ENCODE assay signal across 11 cellular contexts in genomic region chr9:33288828-33289483, GRCh38. TPM values are rescaled to one million over a fixed set of nuclear protein-coding genes. Genes with fewer than 3 reads are reported as not detected.
A peak's percentile ranks its signal among the peaks of the same experiment; 100 is the strongest.
DNase-seq lines count a peak whose midpoint lies in the region; ATAC-seq and TF ChIP-seq lines count a peak whose summit lies in the region.
"Had no signal": no experiment of that assay in that cellular context is flagged by ENCODE, and none has a peak within 500 bp of the region (broad histone marks: within the 10 kb centered on the region; RNA-seq: fewer than 3 reads in every experiment).

No MANE protein-coding gene starts in this region.

- H3K27me3 ChIP-seq in muscle layer of colon (ENCODE audit: control insufficient read depth in 1 of 2, insufficient read depth in 2 of 2, low read length in 2 of 2) (no peaks in the 10 kb centered on the region), upper lobe of right lung (no peaks in the 10 kb centered on the region)

- intact Hi-C loops in MCF 10A (cut with micrococcal nuclease): loop anchor here (10.0 kb wide), 1 partner anchor 66 kb away; no protein-coding TSS in a partner anchor
- intact Hi-C loops in upper lobe of right lung (cut with DNase I): no loop called here

- H3K36me3 Mint-ChIP-seq in activated T-cell treated with anti-CD3 and anti-CD28 coated beads, Interleukin-2, amount 50 U/mL, for 24 hours (ENCODE audit: low read depth): peaks cover 50% of the 10 kb centered on the region
- H3K36me3 Mint-ChIP-seq in activated T-cell treated with anti-CD3 and anti-CD28 coated beads, Interleukin-2, amount 50 U/mL, for 4 hours (ENCODE audit: insufficient read depth): peaks cover 17% of the 10 kb centered on the region
- H3K36me3 Mint-ChIP-seq in MCF 10A (ENCODE audit: insufficient read depth, unreplicated experiment): peaks cover 31% of the 10 kb centered on the region

- H3K27ac ChIP-seq in muscle layer of colon (ENCODE audit: low read depth, low read length) (peak overlapping the region; percentile 87), upper lobe of right lung (peak overlapping the region; percentile 99)

- H3K27ac Mint-ChIP-seq in activated T-cell treated with anti-CD3 and anti-CD28 coated beads, Interleukin-2, amount 50 U/mL, for 24 hours: peak overlapping the region; percentile 100
- H3K27ac Mint-ChIP-seq in MCF 10A (ENCODE audit: low read depth, unreplicated experiment): peak overlapping the region; percentile 100

- H3K4me3 Mint-ChIP-seq in activated T-cell treated with anti-CD3 and anti-CD28 coated beads, Interleukin-2, amount 50 U/mL, for 24 hours: peak overlapping the region; percentile 92
- no peak overlapping the region for H3K4me3 Mint-ChIP-seq in activated T-cell treated with anti-CD3 and anti-CD28 coated beads, Interleukin-2, amount 50 U/mL, for 4 hours
- no peak overlapping the region for H3K4me3 Mint-ChIP-seq in MCF 10A (ENCODE audit: unreplicated experiment)

- H3K4me1 ChIP-seq in muscle layer of colon (ENCODE audit: insufficient read depth, low read length): peaks cover 28% of the 10 kb centered on the region
- H3K4me1 ChIP-seq in upper lobe of right lung: peaks cover 44% of the 10 kb centered on the region

- no peaks in the 10 kb centered on the region for H3K9me3 Mint-ChIP-seq in activated T-cell treated with anti-CD3 and anti-CD28 coated beads, Interleukin-2, amount 50 U/mL, for 24 hours
- no peaks in the 10 kb centered on the region for H3K9me3 Mint-ChIP-seq in activated T-cell treated with anti-CD3 and anti-CD28 coated beads, Interleukin-2, amount 50 U/mL, for 4 hours
- no peaks in the 10 kb centered on the region for H3K9me3 Mint-ChIP-seq in MCF 10A (ENCODE audit: unreplicated experiment)

- no peaks in the 10 kb centered on the region for H3K9me3 ChIP-seq in muscle layer of colon (ENCODE audit: low read length)
- H3K9me3 ChIP-seq in upper lobe of right lung: no peaks in the 10 kb centered on the region

- CTCF ChIA-PET in MCF 10A (lab: Yijun Ruan, JAX): interaction anchor here (0.6 to 2.6 kb wide), 5 partner anchors 8 to 127 kb away, joined by 3 to 13 read pairs (median 9); no protein-coding TSS in a partner anchor

- H3K36me3 ChIP-seq in muscle layer of colon (ENCODE audit: insufficient read depth, low read length) (peaks cover 10% of the 10 kb centered on the region), upper lobe of right lung (peaks cover 13% of the 10 kb centered on the region)

- TF ChIP-seq CTCF in MCF 10A (IDR thresholded peaks at IDR 0.05; ENCODE audit: unreplicated experiment) (no peak), upper lobe of right lung (IDR thresholded peaks at IDR 0.05) (no peak)

- POLR2A ChIA-PET in MCF 10A (lab: Yijun Ruan, JAX): interaction anchor here (0.7 to 2.9 kb wide), 8 partner anchors 25 to 265 kb away, joined by 3 to 63 read pairs (median 13); partner anchors contain the start of genes BAG1, CHMP5, DNAJA1 and SMU1

- no TSS peak for BruUV-seq in MCF 10A (replicated peaks; lab: Mats Ljungman, UMichigan)

- H3K4me3 ChIP-seq in muscle layer of colon (ENCODE audit: low read depth in 1 of 2, low read length in 2 of 2) (peak overlapping the region in 1 of 2 donors; percentile 92), upper lobe of right lung (no peak overlapping the region)

- no peak for DNase-seq in activated T-cell treated with anti-CD3 and anti-CD28 coated beads, Interleukin-2, amount 50 U/mL, for 24 hours
- DNase-seq in activated T-cell treated with anti-CD3 and anti-CD28 coated beads, Interleukin-2, amount 50 U/mL, for 4 hours: no peak
- DNase-seq in MCF 10A (ENCODE audit: unreplicated experiment): no peak
- DNase-seq in upper lobe of right lung: no peak
- no peak for DNase-seq in midbrain (lab: John Stamatoyannopoulos, UW)
- no peak for DNase-seq in NCI-H774 (lab: John Stamatoyannopoulos, UW)
- DNase-seq: NCI-H1105 had no signal

- H3K4me1 Mint-ChIP-seq in activated T-cell treated with anti-CD3 and anti-CD28 coated beads, Interleukin-2, amount 50 U/mL, for 24 hours (ENCODE audit: low read depth): peaks cover 51% of the 10 kb centered on the region
- peaks cover 45% of the 10 kb centered on the region for H3K4me1 Mint-ChIP-seq in activated T-cell treated with anti-CD3 and anti-CD28 coated beads, Interleukin-2, amount 50 U/mL, for 4 hours (ENCODE audit: low read depth)
- peaks cover 19% of the 10 kb centered on the region for H3K4me1 Mint-ChIP-seq in MCF 10A (ENCODE audit: insufficient read depth, unreplicated experiment)

- H3K27me3 Mint-ChIP-seq in activated T-cell treated with anti-CD3 and anti-CD28 coated beads, Interleukin-2, amount 50 U/mL, for 24 hours: no peaks in the 10 kb centered on the region
- no peaks in the 10 kb centered on the region for H3K27me3 Mint-ChIP-seq in activated T-cell treated with anti-CD3 and anti-CD28 coated beads, Interleukin-2, amount 50 U/mL, for 4 hours (ENCODE audit: low read depth)
- no peaks in the 10 kb centered on the region for H3K27me3 Mint-ChIP-seq in MCF 10A (ENCODE audit: insufficient read depth, unreplicated experiment)

- H3K9ac ChIP-seq in muscle layer of colon (ENCODE audit: low read length): peak overlapping the region; percentile 92

- ATAC-seq in activated T-cell treated with anti-CD3 and anti-CD28 coated beads, Interleukin-2, amount 50 U/mL, for 4 hours: no peak
- ATAC-seq in upper lobe of right lung (no peak), GM19397 (IDR thresholded peaks at IDR 0.05; ENCODE audit: unreplicated experiment) (no peak)

RNA-seq across cellular contexts. Expression of gene NFX1, which starts 1.4 kb away (rescaled TPM):
- 10 to 100 TPM; 35.2 to 42.6 (median 36.0) TPM for total RNA-seq in activated T-cell treated with anti-CD3 and anti-CD28 coated beads, Interleukin-2, amount 50 U/mL, for 4 hours
- total RNA-seq in MCF 10A (2022): 66.7 and 78.5 TPM in 2 replicates
- 45.0 TPM for total RNA-seq in upper lobe of right lung

RNA-seq across cellular contexts. Expression of gene CHMP5, which starts 24.1 kb away (rescaled TPM):
- 10 to 100 TPM; 45.0 to 59.5 (median 46.8) TPM for total RNA-seq in activated T-cell treated with anti-CD3 and anti-CD28 coated beads, Interleukin-2, amount 50 U/mL, for 4 hours
- total RNA-seq in MCF 10A (2022) (67.6 and 85.1 TPM in 2 replicates), upper lobe of right lung (77.8 TPM)

RNA-seq across cellular contexts. Expression of gene BAG1, which starts 24.4 kb away (rescaled TPM):
- 100 to 1,000 TPM; 115 to 133 (median 117) TPM for total RNA-seq in activated T-cell treated with anti-CD3 and anti-CD28 coated beads, Interleukin-2, amount 50 U/mL, for 4 hours
- total RNA-seq in MCF 10A (2022): 75.7 and 91.8 TPM in 2 replicates
- total RNA-seq in upper lobe of right lung: 116 TPM

RNA-seq across cellular contexts. Expression of gene SPINK4, which starts 49.0 kb away (rescaled TPM):
- total RNA-seq in activated T-cell treated with anti-CD3 and anti-CD28 coated beads, Interleukin-2, amount 50 U/mL, for 4 hours: not detected
- not detected in 2 replicates for total RNA-seq in MCF 10A (2022)
- not detected for total RNA-seq in upper lobe of right lung
- total RNA-seq: activated CD8-positive, alpha-beta memory T cell treated with anti-CD3 and anti-CD28 coated beads for 36 hours; frontal cortex had no signal
